Comparison of ENCODE assay signal across 1 cellular context in the genomic region with DNA sequence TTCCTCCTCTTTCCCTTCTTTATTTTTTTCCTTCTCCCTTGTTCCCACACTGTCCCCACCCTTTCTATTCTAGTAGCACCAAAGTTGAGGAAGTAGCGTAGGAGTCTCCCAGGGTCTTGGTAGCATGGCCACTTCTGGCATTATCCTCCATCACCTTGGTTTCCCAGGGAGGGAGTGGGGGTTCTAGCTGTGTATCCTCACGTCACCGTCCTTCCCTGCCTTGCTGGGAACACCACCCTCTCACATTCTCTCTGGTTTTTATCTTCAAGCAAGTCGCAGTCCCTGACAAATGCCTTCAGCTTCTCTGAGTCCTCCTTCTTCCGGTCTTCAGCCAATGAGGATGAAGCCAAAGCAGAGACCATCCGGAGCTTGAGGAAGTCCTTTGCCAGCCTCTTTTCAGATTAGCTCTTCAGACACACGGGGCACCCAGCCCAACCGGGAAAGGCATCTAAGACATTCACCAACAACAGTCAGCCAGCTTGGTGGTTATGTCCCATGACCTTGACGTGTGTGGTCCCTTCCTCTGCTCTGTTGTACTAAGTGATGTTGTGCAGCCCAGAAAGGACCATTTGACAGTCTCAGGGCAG.
TF ChIP-seq lines count a peak whose summit lies in the region.

No MANE protein-coding gene starts in this region.

TF ChIP-seq in A549, 52 proteins besides CTCF, POLR2A, EP300 and RAD21:
- no peak for TF ChIP-seq NPAS2 (CRISPR knock-in tag; IDR thresholded peaks at IDR 0.05; ENCODE audit: borderline replicate concordance)
- no peak for TF ChIP-seq ESRRA (IDR thresholded peaks at IDR 0.05; ENCODE audit: borderline replicate concordance, low read length)
- no peak for TF ChIP-seq PHF8 (IDR thresholded peaks at IDR 0.05; ENCODE audit: borderline replicate concordance, low read depth)
- TF ChIP-seq, protein P1, sequence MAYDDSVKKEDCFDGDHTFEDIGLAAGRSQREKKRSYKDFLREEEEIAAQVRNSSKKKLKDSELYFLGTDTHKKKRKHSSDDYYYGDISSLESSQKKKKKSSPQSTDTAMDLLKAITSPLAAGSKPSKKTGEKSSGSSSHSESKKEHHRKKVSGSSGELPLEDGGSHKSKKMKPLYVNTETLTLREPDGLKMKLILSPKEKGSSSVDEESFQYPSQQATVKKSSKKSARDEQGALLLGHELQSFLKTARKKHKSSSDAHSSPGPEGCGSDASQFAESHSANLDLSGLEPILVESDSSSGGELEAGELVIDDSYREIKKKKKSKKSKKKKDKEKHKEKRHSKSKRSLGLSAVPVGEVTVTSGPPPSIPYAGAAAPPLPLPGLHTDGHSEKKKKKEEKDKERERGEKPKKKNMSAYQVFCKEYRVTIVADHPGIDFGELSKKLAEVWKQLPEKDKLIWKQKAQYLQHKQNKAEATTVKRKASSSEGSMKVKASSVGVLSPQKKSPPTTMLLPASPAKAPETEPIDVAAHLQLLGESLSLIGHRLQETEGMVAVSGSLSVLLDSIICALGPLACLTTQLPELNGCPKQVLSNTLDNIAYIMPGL (CRISPR knock-in tag; IDR thresholded peaks at IDR 0.05; ENCODE audit: borderline replicate concordance), result no peak
- TF ChIP-seq ZFP36 (IDR thresholded peaks at IDR 0.05; ENCODE audit: borderline replicate concordance, partially characterized antibody), result no peak
- no peak for TF ChIP-seq GATA3 (IDR thresholded peaks at IDR 0.05; ENCODE audit: borderline replicate concordance)
- no peak for TF ChIP-seq HOXB5 (CRISPR knock-in tag; IDR thresholded peaks at IDR 0.05)
- no peak for TF ChIP-seq HDAC2 (IDR thresholded peaks at IDR 0.05)
- no peak for TF ChIP-seq TP53 (CRISPR knock-in tag; IDR thresholded peaks at IDR 0.05)
- no peak for TF ChIP-seq RARB (CRISPR knock-in tag; IDR thresholded peaks at IDR 0.05)
- TF ChIP-seq, protein P2, sequence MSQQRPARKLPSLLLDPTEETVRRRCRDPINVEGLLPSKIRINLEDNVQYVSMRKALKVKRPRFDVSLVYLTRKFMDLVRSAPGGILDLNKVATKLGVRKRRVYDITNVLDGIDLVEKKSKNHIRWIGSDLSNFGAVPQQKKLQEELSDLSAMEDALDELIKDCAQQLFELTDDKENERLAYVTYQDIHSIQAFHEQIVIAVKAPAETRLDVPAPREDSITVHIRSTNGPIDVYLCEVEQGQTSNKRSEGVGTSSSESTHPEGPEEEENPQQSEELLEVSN (IDR thresholded peaks at IDR 0.05; ENCODE audit: borderline replicate concordance, low read depth), result no peak
- TF ChIP-seq CHD2 (IDR thresholded peaks at IDR 0.05; ENCODE audit: low read length, partially characterized antibody), result no peak
- TF ChIP-seq RCOR1 (IDR thresholded peaks at IDR 0.05; ENCODE audit: low read depth, low read length), result no peak
- TF ChIP-seq FOSB (CRISPR knock-in tag; IDR thresholded peaks at IDR 0.05), result no peak
- TF ChIP-seq, protein P3, sequence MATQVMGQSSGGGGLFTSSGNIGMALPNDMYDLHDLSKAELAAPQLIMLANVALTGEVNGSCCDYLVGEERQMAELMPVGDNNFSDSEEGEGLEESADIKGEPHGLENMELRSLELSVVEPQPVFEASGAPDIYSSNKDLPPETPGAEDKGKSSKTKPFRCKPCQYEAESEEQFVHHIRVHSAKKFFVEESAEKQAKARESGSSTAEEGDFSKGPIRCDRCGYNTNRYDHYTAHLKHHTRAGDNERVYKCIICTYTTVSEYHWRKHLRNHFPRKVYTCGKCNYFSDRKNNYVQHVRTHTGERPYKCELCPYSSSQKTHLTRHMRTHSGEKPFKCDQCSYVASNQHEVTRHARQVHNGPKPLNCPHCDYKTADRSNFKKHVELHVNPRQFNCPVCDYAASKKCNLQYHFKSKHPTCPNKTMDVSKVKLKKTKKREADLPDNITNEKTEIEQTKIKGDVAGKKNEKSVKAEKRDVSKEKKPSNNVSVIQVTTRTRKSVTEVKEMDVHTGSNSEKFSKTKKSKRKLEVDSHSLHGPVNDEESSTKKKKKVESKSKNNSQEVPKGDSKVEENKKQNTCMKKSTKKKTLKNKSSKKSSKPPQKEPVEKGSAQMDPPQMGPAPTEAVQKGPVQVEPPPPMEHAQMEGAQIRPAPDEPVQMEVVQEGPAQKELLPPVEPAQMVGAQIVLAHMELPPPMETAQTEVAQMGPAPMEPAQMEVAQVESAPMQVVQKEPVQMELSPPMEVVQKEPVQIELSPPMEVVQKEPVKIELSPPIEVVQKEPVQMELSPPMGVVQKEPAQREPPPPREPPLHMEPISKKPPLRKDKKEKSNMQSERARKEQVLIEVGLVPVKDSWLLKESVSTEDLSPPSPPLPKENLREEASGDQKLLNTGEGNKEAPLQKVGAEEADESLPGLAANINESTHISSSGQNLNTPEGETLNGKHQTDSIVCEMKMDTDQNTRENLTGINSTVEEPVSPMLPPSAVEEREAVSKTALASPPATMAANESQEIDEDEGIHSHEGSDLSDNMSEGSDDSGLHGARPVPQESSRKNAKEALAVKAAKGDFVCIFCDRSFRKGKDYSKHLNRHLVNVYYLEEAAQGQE (IDR thresholded peaks at IDR 0.05), result no peak
- TF ChIP-seq, protein P4, sequence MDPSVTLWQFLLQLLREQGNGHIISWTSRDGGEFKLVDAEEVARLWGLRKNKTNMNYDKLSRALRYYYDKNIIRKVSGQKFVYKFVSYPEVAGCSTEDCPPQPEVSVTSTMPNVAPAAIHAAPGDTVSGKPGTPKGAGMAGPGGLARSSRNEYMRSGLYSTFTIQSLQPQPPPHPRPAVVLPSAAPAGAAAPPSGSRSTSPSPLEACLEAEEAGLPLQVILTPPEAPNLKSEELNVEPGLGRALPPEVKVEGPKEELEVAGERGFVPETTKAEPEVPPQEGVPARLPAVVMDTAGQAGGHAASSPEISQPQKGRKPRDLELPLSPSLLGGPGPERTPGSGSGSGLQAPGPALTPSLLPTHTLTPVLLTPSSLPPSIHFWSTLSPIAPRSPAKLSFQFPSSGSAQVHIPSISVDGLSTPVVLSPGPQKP (IDR thresholded peaks at IDR 0.05; ENCODE audit: low read depth, low read length), result no peak
- TF ChIP-seq, protein P5, sequence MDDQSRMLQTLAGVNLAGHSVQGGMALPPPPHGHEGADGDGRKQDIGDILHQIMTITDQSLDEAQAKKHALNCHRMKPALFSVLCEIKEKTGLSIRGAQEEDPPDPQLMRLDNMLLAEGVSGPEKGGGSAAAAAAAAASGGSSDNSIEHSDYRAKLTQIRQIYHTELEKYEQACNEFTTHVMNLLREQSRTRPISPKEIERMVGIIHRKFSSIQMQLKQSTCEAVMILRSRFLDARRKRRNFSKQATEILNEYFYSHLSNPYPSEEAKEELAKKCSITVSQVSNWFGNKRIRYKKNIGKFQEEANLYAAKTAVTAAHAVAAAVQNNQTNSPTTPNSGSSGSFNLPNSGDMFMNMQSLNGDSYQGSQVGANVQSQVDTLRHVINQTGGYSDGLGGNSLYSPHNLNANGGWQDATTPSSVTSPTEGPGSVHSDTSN (IDR thresholded peaks at IDR 0.05), result no peak
- no peak for TF ChIP-seq HES2 (IDR thresholded peaks at IDR 0.05)
- no peak for TF ChIP-seq BHLHE40 (IDR thresholded peaks at IDR 0.05; ENCODE audit: low read depth, low read length)
- TF ChIP-seq RFX5 (IDR thresholded peaks at IDR 0.05), result no peak
TF ChIP-seq in A549: peak in this region for 0.
